In genomic region chr5:9284272-9284671, GRCh38 we compare ENCODE assay signal across 22 cellular contexts.
DNase-seq lines count a peak whose midpoint lies in the region; ATAC-seq and TF ChIP-seq lines count a peak whose summit lies in the region.
"Had no signal": no experiment of that assay in that cellular context is flagged by ENCODE, and none has a peak within 500 bp of the region (broad histone marks: within the 10 kb centered on the region; RNA-seq: fewer than 3 reads in every experiment).

No MANE protein-coding gene starts in this region.

- H3F3A ChIP-seq in smooth muscle cell (ENCODE audit: low read depth), result peaks cover 4% of the 10 kb centered on the region

- H3K4me1 ChIP-seq in smooth muscle cell (ENCODE audit: low read depth), result no peaks in the 10 kb centered on the region
- H3K4me1 ChIP-seq: neural progenitor cell had no signal

- no peak overlapping the region for H2AFZ ChIP-seq in smooth muscle cell (ENCODE audit: low read depth)
- H2AFZ ChIP-seq: neural progenitor cell had no signal

- no peaks in the 10 kb centered on the region for H3K9me3 ChIP-seq in smooth muscle cell (replicated peaks; ENCODE audit: low read depth)

- H3K27ac ChIP-seq in smooth muscle cell (ENCODE audit: low read depth), result peak overlapping the region; percentile 56
- H3K27ac ChIP-seq: BLaER1 treated with 17β-estradiol and CSF1 and Interleukin-3, amounts not matched to agents 10 nM and 100 nM; neural progenitor cell had no signal

- no peaks in the 10 kb centered on the region for H3K27me3 ChIP-seq in smooth muscle cell (ENCODE audit: low read depth)
- H3K27me3 ChIP-seq: BLaER1 treated with 17β-estradiol and CSF1 and Interleukin-3, amounts not matched to agents 10 nM and 100 nM; neural progenitor cell had no signal

- H3K4me3 ChIP-seq in AG10803 (ENCODE audit: low read length) (no peak overlapping the region; the same call in 1 of the 2 replicates), fibroblast of the aortic adventitia (ENCODE audit: low read depth, low read length) (no peak overlapping the region), smooth muscle cell (peak overlapping the region; percentile 5)
- H3K4me3 ChIP-seq: BLaER1 treated with 17β-estradiol and CSF1 and Interleukin-3, amounts not matched to agents 10 nM and 100 nM; neural progenitor cell had no signal

- H3K9ac ChIP-seq in smooth muscle cell (ENCODE audit: low read depth), result no peak overlapping the region
- H3K9ac ChIP-seq: BLaER1 treated with 17β-estradiol and CSF1 and Interleukin-3, amounts not matched to agents 10 nM and 100 nM; neural progenitor cell had no signal

- TF ChIP-seq CTCF in AG10803 (conservative IDR thresholded peaks at IDR 0.05; ENCODE audit: low read length), result no peak
- TF ChIP-seq CTCF in fibroblast of the aortic adventitia (IDR thresholded peaks at IDR 0.05; ENCODE audit: insufficient read depth, low read length), result no peak
- no peak for TF ChIP-seq CTCF in smooth muscle cell (IDR thresholded peaks at IDR 0.05; ENCODE audit: borderline replicate concordance, insufficient read depth, poor library complexity, severe bottlenecking)

- DNase-seq in AG10803 (ENCODE audit: low read depth) (peak; percentile 16), fibroblast of the aortic adventitia (ENCODE audit: low read depth) (peak; percentile 21), smooth muscle cell (lab: John Stamatoyannopoulos, UW; ENCODE audit: unreplicated experiment) (no peak), GDM1 (lab: John Stamatoyannopoulos, UW) (no peak), NCI-H2171 (lab: John Stamatoyannopoulos, UW) (no peak)
- DNase-seq: activated CD4-positive, alpha-beta T cell treated with anti-CD3 and anti-CD28 coated beads, Interleukin-2, amount 50 U/mL, for 4 hours; activated CD4-positive, CD25-positive, alpha-beta regulatory T cell; activated naive CD4-positive, alpha-beta T cell treated with anti-CD3 and anti-CD28 coated beads, Interleukin-2, amount 10 ng/mL, durations not matched to agents 7 days and 5 days; amniotic stem cell; GOT3; NCI-H1092 treated with DMSO at 0.1 percent for 48 hours; NCI-H187 treated with DMSO at 0.1 percent for 48 hours; NCI-H524 treated with DMSO at 0.1 percent for 48 hours; SIG-M5; stimulated activated naive CD8-positive, alpha-beta T cell treated with anti-CD3 and anti-CD28 coated beads, Interleukin-15, amount 100 ng/mL, for 72 hours; T-cell had no signal

- H3K36me3 ChIP-seq in smooth muscle cell (ENCODE audit: low read depth), result no peaks in the 10 kb centered on the region
- H3K36me3 ChIP-seq: BLaER1 treated with 17β-estradiol and CSF1 and Interleukin-3, amounts not matched to agents 10 nM and 100 nM; neural progenitor cell had no signal

- 42% methylated on average over 1 of the region's 1 CpG for WGBS in smooth muscle cell (ENCODE audit: low lambda C conversion rate)

- H4K20me1 ChIP-seq in smooth muscle cell (ENCODE audit: low read depth), result peaks cover 3% of the 10 kb centered on the region
- H4K20me1 ChIP-seq: BLaER1 treated with 17β-estradiol and CSF1 and Interleukin-3, amounts not matched to agents 10 nM and 100 nM had no signal

- ATAC-seq in SK-N-SH treated with all-trans-retinoic acid at 6 μM for 48 hours (peak; percentile 80), GM19397 (IDR thresholded peaks at IDR 0.05; ENCODE audit: unreplicated experiment) (no peak), HG02981 (IDR thresholded peaks at IDR 0.05; ENCODE audit: unreplicated experiment) (no peak)
- ATAC-seq: Panc1; stimulated activated naive CD8-positive, alpha-beta T cell treated with anti-CD3 and anti-CD28 coated beads, Interleukin-15, amount 100 ng/mL, for 72 hours; T-cell had no signal

- peak overlapping the region; percentile 58 for H3K4me2 ChIP-seq in smooth muscle cell
- H3K4me2 ChIP-seq: neural progenitor cell had no signal

- peaks cover 13% of the 10 kb centered on the region for H3K79me2 ChIP-seq in smooth muscle cell (ENCODE audit: low read depth)

TF ChIP-seq in SK-N-SH treated with all-trans-retinoic acid at 6 μM for 48 hours, 23 proteins besides CTCF, POLR2A, EP300 and RAD21:
- no peak for TF ChIP-seq ZFP30 (CRISPR knock-in tag; IDR thresholded peaks at IDR 0.05)
- no peak for TF ChIP-seq OSR1 (CRISPR knock-in tag; IDR thresholded peaks at IDR 0.05)
- TF ChIP-seq SNAI2 (CRISPR knock-in tag; IDR thresholded peaks at IDR 0.05), result no peak
- TF ChIP-seq TCF4 (CRISPR knock-in tag; IDR thresholded peaks at IDR 0.05; ENCODE audit: borderline replicate concordance), result no peak
- no peak for TF ChIP-seq ZNF565 (CRISPR knock-in tag; conservative IDR thresholded peaks at IDR 0.05; ENCODE audit: low read depth)
- TF ChIP-seq CREB5 (CRISPR knock-in tag; IDR thresholded peaks at IDR 0.05; ENCODE audit: low read depth), result no peak
- TF ChIP-seq PPARA (CRISPR knock-in tag; IDR thresholded peaks at IDR 0.05; ENCODE audit: borderline replicate concordance), result no peak

Comparison
In these comparisons a context has a peak if more than half of its experiments do, and no peak if none do; other contexts are left out.
1. DNase-seq: peak in AG10803 (single experiment) and fibroblast of the aortic adventitia (single experiment); none in smooth muscle cell (single experiment), GDM1 (single experiment) and NCI-H2171 (single experiment).